In the genomic region with DNA sequence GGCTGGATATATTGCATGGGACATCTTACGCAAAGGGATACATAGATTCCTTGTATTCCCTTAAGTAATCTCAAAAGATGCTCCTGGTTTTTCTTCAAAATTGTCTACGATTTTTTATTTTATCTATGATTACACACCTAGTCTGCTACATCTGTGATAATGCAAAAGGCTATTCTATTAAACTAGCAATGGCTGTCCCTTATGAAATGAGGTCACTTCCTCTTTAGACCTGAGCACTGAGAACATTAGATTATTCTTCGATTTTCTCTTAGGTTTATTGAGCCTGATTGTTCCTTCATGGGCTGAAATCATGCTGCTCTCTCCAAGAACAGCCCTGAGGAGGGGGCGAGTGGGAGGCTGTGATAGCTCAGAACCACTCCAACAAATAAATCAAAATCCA, we compare ENCODE assay signal across 9 cellular contexts.
A peak's percentile ranks its signal among the peaks of the same experiment; 100 is the strongest.
DNase-seq lines count a peak whose midpoint lies in the region; ATAC-seq and TF ChIP-seq lines count a peak whose summit lies in the region.
"Had no signal": no experiment of that assay in that cellular context is flagged by ENCODE, and none has a peak within 500 bp of the region (broad histone marks: within the 10 kb centered on the region; RNA-seq: fewer than 3 reads in every experiment).

No MANE protein-coding gene starts in this region.

- no peaks in the 10 kb centered on the region for H3K4me1 ChIP-seq in CD8-positive, alpha-beta memory T cell (ENCODE audit: insufficient read depth, low read length)
- H3K4me1 ChIP-seq in naive thymus-derived CD4-positive, alpha-beta T cell (ENCODE audit: control insufficient read depth in 2 of 2, insufficient read depth in 2 of 2, low read length in 2 of 2), result no peaks in the 10 kb centered on the region

- no peaks in the 10 kb centered on the region for H3K36me3 Mint-ChIP-seq in CD8-positive, alpha-beta memory T cell
- no peaks in the 10 kb centered on the region for H3K36me3 Mint-ChIP-seq in activated B cell treated with CpG ODN at 0.5 μM for 24 hours (ENCODE audit: low read depth)
- no peaks in the 10 kb centered on the region for H3K36me3 Mint-ChIP-seq in naive thymus-derived CD4-positive, alpha-beta T cell

- ATAC-seq in activated B cell treated with CpG ODN at 0.5 μM for 24 hours (ENCODE audit: low read depth) (no peak), HG02970 (IDR thresholded peaks at IDR 0.05; ENCODE audit: low FRiP score, unreplicated experiment) (no peak), GM21825 (IDR thresholded peaks at IDR 0.05; ENCODE audit: unreplicated experiment) (no peak)
- no peak for ATAC-seq in naive thymus-derived CD4-positive, alpha-beta T cell

- no peak for TF ChIP-seq CTCF in activated B cell treated with CpG ODN at 0.5 μM for 24 hours (IDR thresholded peaks at IDR 0.05)

- peak overlapping the region in 4 of 8 donors; percentile 23 to 42 (median 32) for H3K27ac Mint-ChIP-seq in CD8-positive, alpha-beta memory T cell
- H3K27ac Mint-ChIP-seq in activated B cell treated with CpG ODN at 0.5 μM for 24 hours, result peak overlapping the region; percentile 83
- H3K27ac Mint-ChIP-seq in naive thymus-derived CD4-positive, alpha-beta T cell, result peak overlapping the region in 4 of 9 donors; percentile 46 to 53 (median 48)

- DNase-seq in AML-193 (lab: John Stamatoyannopoulos, UW), result peak; percentile 7 to 8
- DNase-seq in CD8-positive, alpha-beta memory T cell, result no peak
- no peak for DNase-seq in activated B cell treated with CpG ODN at 0.5 μM for 24 hours
- DNase-seq in naive thymus-derived CD4-positive, alpha-beta T cell, result no peak
- DNase-seq in HUDEP-2 (lab: John Stamatoyannopoulos, UW; ENCODE audit: unreplicated experiment in 76 of 76), result no peak
- no peak for DNase-seq in NCI-H526 treated with DMSO at 0.1 percent for 48 hours (lab: John Stamatoyannopoulos, UW)
- DNase-seq: GOT3 had no signal

- POLR2A ChIA-PET in CD8-positive, alpha-beta memory T cell (lab: Charles Lee), result no interaction called here
- POLR2A ChIA-PET in activated B cell treated with CpG ODN at 0.5 μM for 24 hours (lab: Charles Lee), result interaction anchor here (0.9 to 8.5 kb wide), 13 partner anchors 10 to 193 kb away, joined by 3 to 78 read pairs (median 7); a partner anchor contains a TSS
- POLR2A ChIA-PET in naive thymus-derived CD4-positive, alpha-beta T cell (lab: Charles Lee), result no interaction called here

- H3K4me3 ChIP-seq in CD8-positive, alpha-beta memory T cell (ENCODE audit: low read length), result no peak overlapping the region
- no peak overlapping the region for H3K4me3 ChIP-seq in naive thymus-derived CD4-positive, alpha-beta T cell (ENCODE audit: low read length)

- intact Hi-C loops in activated B cell treated with CpG ODN at 0.5 μM for 24 hours (cut with micrococcal nuclease), result loop anchor here (1.0 to 10.0 kb wide), 2 partner anchors 25 to 840 kb away; a partner anchor contains a TSS
- intact Hi-C loops in naive thymus-derived CD4-positive, alpha-beta T cell (cut with micrococcal nuclease), result loop anchor here (1.0 to 5.0 kb wide), 5 partner anchors 73 to 194 kb away; a partner anchor contains a TSS

- no peaks in the 10 kb centered on the region for H3K27me3 ChIP-seq in CD8-positive, alpha-beta memory T cell (ENCODE audit: insufficient read depth, low read length, poor library complexity, severe bottlenecking)
- H3K27me3 ChIP-seq in naive thymus-derived CD4-positive, alpha-beta T cell (ENCODE audit: control insufficient read depth in 2 of 2, insufficient read depth in 2 of 2, low read length in 2 of 2), result no peaks in the 10 kb centered on the region

- peak overlapping the region; percentile 80 to 89 (median 85) for H3K4me3 Mint-ChIP-seq in CD8-positive, alpha-beta memory T cell
- peak overlapping the region; percentile 86 for H3K4me3 Mint-ChIP-seq in activated B cell treated with CpG ODN at 0.5 μM for 24 hours
- peak overlapping the region; percentile 60 to 92 (median 86) for H3K4me3 Mint-ChIP-seq in naive thymus-derived CD4-positive, alpha-beta T cell

- H3K27me3 Mint-ChIP-seq in CD8-positive, alpha-beta memory T cell, result peaks cover 2 to 4% of the 10 kb centered on the region in 2 donors
- no peaks in the 10 kb centered on the region for H3K27me3 Mint-ChIP-seq in activated B cell treated with CpG ODN at 0.5 μM for 24 hours
- H3K27me3 Mint-ChIP-seq in naive thymus-derived CD4-positive, alpha-beta T cell, result no peaks in the 10 kb centered on the region

- peaks cover 18 to 33% (median 22%) of the 10 kb centered on the region in 3 donors for H3K4me1 Mint-ChIP-seq in CD8-positive, alpha-beta memory T cell
- H3K4me1 Mint-ChIP-seq in activated B cell treated with CpG ODN at 0.5 μM for 24 hours, result peaks cover 81% of the 10 kb centered on the region
- H3K4me1 Mint-ChIP-seq in naive thymus-derived CD4-positive, alpha-beta T cell, result peaks cover 4 to 29% (median 16%) of the 10 kb centered on the region in 7 donors

- CTCF ChIA-PET in CD8-positive, alpha-beta memory T cell (lab: Charles Lee), result interaction anchor here (1.7 kb wide), 1 partner anchor 9 kb away, joined by 4 read pairs; no protein-coding TSS in a partner anchor
- CTCF ChIA-PET in activated B cell treated with CpG ODN at 0.5 μM for 24 hours (lab: Charles Lee), result interaction anchor here (1.0 to 3.9 kb wide), 4 partner anchors 10 to 80 kb away, joined by 3 to 12 read pairs (median 4); no protein-coding TSS in a partner anchor
- CTCF ChIA-PET in naive thymus-derived CD4-positive, alpha-beta T cell (lab: Charles Lee), result interaction anchor here (2.6 kb wide), 1 partner anchor 81 kb away, joined by 7 read pairs; no protein-coding TSS in a partner anchor

- H3K9me3 ChIP-seq in CD8-positive, alpha-beta memory T cell (ENCODE audit: low read length), result no peaks in the 10 kb centered on the region
- no peaks in the 10 kb centered on the region for H3K9me3 ChIP-seq in naive thymus-derived CD4-positive, alpha-beta T cell (ENCODE audit: control insufficient read depth in 2 of 3, low read length in 3 of 3)

- no peaks in the 10 kb centered on the region for H3K36me3 ChIP-seq in CD8-positive, alpha-beta memory T cell (ENCODE audit: insufficient read depth, low read length)
- H3K36me3 ChIP-seq in naive thymus-derived CD4-positive, alpha-beta T cell (ENCODE audit: control insufficient read depth in 2 of 3, insufficient read depth in 3 of 3, low read length in 3 of 3), result no peaks in the 10 kb centered on the region

- no peak overlapping the region for H3K27ac ChIP-seq in CD8-positive, alpha-beta memory T cell (ENCODE audit: low read depth, low read length)
- no peak overlapping the region for H3K27ac ChIP-seq in naive thymus-derived CD4-positive, alpha-beta T cell (ENCODE audit: low read depth, low read length)

- H3K9me3 Mint-ChIP-seq in CD8-positive, alpha-beta memory T cell, result peaks cover 0 to under 1% (median 0%) of the 10 kb centered on the region in 5 donors
- H3K9me3 Mint-ChIP-seq in activated B cell treated with CpG ODN at 0.5 μM for 24 hours, result no peaks in the 10 kb centered on the region
- H3K9me3 Mint-ChIP-seq in naive thymus-derived CD4-positive, alpha-beta T cell, result no peaks in the 10 kb centered on the region

Comparison
In these comparisons a context has a peak if more than half of its experiments do, and no peak if none do; other contexts are left out.
1. DNase-seq: peak in AML-193 (2 of 2); none in CD8-positive, alpha-beta memory T cell (0 of 5), activated B cell treated with CpG ODN at 0.5 μM for 24 hours (single experiment), naive thymus-derived CD4-positive, alpha-beta T cell (0 of 9), HUDEP-2 (0 of 76) and NCI-H526 treated with DMSO at 0.1 percent for 48 hours (single experiment).
2. Peak in every context shown above with its lines, with median percentiles within 50 percentile points of each other: H3K4me3 Mint-ChIP-seq.